Comparison of ENCODE assay signal across 10 cellular contexts in genomic region chr2:217105733-217106649, GRCh38.
DNase-seq lines count a peak whose midpoint lies in the region; TF ChIP-seq lines count a peak whose summit lies in the region.
"Had no signal": no experiment of that assay in that cellular context is flagged by ENCODE, and none has a peak within 500 bp of the region (broad histone marks: within the 10 kb centered on the region; RNA-seq: fewer than 3 reads in every experiment).

No MANE protein-coding gene starts in this region.

- H3K4me2 ChIP-seq in GM23248 (ENCODE audit: unreplicated experiment): peak overlapping the region; percentile 58

- no peak for TF ChIP-seq CTCF in epithelial cell of esophagus (IDR thresholded peaks at IDR 0.05; ENCODE audit: insufficient read depth, low read depth, low read length, missing control alignments)

- H2AFZ ChIP-seq in GM23248: peak overlapping the region; percentile 37

- H3K9ac ChIP-seq in GM23248: peak overlapping the region; percentile 13; the same call in 1 of the 2 replicates

- H3F3A ChIP-seq in GM23248 (ENCODE audit: insufficient read depth): peaks cover 60% of the 10 kb centered on the region

- H3K9me3 ChIP-seq in GM23248 (ENCODE audit: low read depth) (no peaks in the 10 kb centered on the region), HAP-1 (no peaks in the 10 kb centered on the region)

- in situ Hi-C loops in GM23248 (cut with MboI) (no loop called here), HAP-1 (cut with MboI; ENCODE audit: low sequenced_read_pairs) (no loop called here)

- H3K4me1 ChIP-seq in GM23248 (ENCODE audit: insufficient read depth) (peaks cover 60% of the 10 kb centered on the region), HAP-1 (no peaks in the 10 kb centered on the region; the same call in 1 of the 2 replicates)

- H3K4me3 ChIP-seq in GM23248: no peak overlapping the region
- H3K4me3 ChIP-seq in epithelial cell of esophagus (ENCODE audit: low read length): no peak overlapping the region
- H3K4me3 ChIP-seq in HAP-1: no peak overlapping the region

- H3K9me2 ChIP-seq in GM23248 (ENCODE audit: insufficient read depth): no peaks in the 10 kb centered on the region

- peak overlapping the region; percentile 81 for H3K27ac ChIP-seq in GM23248

- no peaks in the 10 kb centered on the region for H3K36me3 ChIP-seq in GM23248 (ENCODE audit: low read depth)
- no peaks in the 10 kb centered on the region for H3K36me3 ChIP-seq in HAP-1 (replicated peaks)

- H3K79me2 ChIP-seq in GM23248 (ENCODE audit: insufficient read depth): no peaks in the 10 kb centered on the region

- H3K27me3 ChIP-seq in GM23248 (replicated peaks; ENCODE audit: insufficient read depth) (no peaks in the 10 kb centered on the region), HAP-1 (ENCODE audit: low read depth) (no peaks in the 10 kb centered on the region)

- 27 to 30% methylated on average over 4 to 5 of the region's 5 CpGs for WGBS in GM23248 (ENCODE audit: low coverage in 1 of 2, low lambda C conversion rate in 2 of 2, missing lambda C conversion rate in 2 of 2), 2 experiments

- H4K20me1 ChIP-seq in GM23248 (ENCODE audit: insufficient read depth): no peaks in the 10 kb centered on the region

- DNase-seq in GM23248 (peak; percentile 95), RKO (ENCODE audit: low spot score) (peak; percentile 89), epithelial cell of esophagus (ENCODE audit: low read depth) (peak; percentile 94), pulmonary artery endothelial cell (ENCODE audit: low read depth, low spot score) (peak; percentile 35), NAMALWA (ENCODE audit: low spot score) (no peak), NCI-H1436 treated with DMSO at 0.1 percent for 48 hours (lab: John Stamatoyannopoulos, UW) (no peak), HAP-1 (ENCODE audit: low spot score in 2 of 2) (no peak)
- no peak for DNase-seq in stimulated activated CD4-positive, alpha-beta T cell treated with anti-CD3 and anti-CD28 coated beads, Interleukin-1b, Interleukin-23, amount 100 ng/mL, for 48 hours
- DNase-seq: activated CD4-positive, alpha-beta T cell treated with anti-CD3 and anti-CD28 coated beads for 4 hours; MM.1S had no signal

Comparison
In these comparisons a context has a peak if more than half of its experiments do, and no peak if none do; other contexts are left out.
1. DNase-seq: peak in GM23248 (single experiment), RKO (single experiment), epithelial cell of esophagus (single experiment) and pulmonary artery endothelial cell (single experiment); none in NAMALWA (single experiment), NCI-H1436 treated with DMSO at 0.1 percent for 48 hours (single experiment), HAP-1 (0 of 2) and stimulated activated CD4-positive, alpha-beta T cell treated with anti-CD3 and anti-CD28 coated beads, Interleukin-1b, Interleukin-23, amount 100 ng/mL, for 48 hours (single experiment).